Comparison of ENCODE assay signal across 9 cellular contexts in the genomic region with DNA sequence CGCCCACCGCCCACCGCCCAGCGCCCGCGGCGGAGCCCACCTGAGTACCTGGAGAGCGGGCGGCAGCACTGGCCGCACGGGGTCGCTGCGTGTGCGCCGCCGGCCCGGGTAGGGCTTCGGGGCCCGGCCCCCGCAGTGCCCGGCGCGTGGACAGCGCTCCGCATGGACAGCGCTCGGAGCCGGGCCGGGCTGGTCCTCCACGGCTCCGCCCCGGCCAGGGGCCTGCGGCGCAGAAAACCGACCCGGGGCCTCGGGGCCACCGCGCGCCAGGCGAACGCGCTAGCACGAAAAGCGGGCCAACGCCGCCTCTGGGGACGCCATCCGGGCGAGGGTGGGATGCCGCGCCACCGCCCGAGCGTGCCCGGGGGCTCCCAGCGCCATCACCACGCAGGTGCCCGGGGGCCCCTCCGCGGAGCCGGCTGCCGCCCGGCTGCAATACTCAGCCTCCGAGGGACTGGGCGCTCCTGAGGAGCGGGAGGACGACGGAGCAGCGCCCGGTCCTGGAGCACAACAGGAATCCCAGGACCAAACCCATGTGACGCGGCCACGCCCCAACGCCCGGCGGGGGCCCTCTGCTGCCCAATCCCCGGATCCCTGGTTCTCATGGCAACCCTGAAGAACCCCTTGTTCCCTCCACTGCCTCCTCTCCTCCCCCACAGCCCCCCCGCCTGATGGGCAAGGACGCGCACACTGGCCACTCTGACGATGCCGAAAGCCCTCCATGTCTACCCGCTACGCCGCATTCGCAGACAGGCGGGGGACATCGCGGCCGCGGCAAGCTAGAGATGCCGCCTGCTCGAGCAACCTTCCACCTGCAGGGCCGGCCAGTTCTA. TPM values are rescaled to one million over a fixed set of nuclear protein-coding genes. Genes with fewer than 3 reads are reported as not detected.
DNase-seq lines count a peak whose midpoint lies in the region; ATAC-seq and TF ChIP-seq lines count a peak whose summit lies in the region.
"Had no signal": no experiment of that assay in that cellular context is flagged by ENCODE, and none has a peak within 500 bp of the region (broad histone marks: within the 10 kb centered on the region; RNA-seq: fewer than 3 reads in every experiment).

A gene (minus strand): TSS at position 521 of the 833 bp plus-strand sequence. CDS start 50,574 bp downstream, outside the sequence.

- H3K36me3 ChIP-seq in ascending aorta, result no peaks in the 10 kb centered on the region

- H3K27ac ChIP-seq in C4-2B (peak within 1 kb of the TSS; percentile 30), ascending aorta (peak within 1 kb of the TSS in 1 of 2 donors; percentile 20), right cardiac atrium (ENCODE audit: low read length) (no peak within 1 kb of the TSS)
- H3K27ac ChIP-seq: HL-60 had no signal

- WGBS in right cardiac atrium, result 49% methylated on average over 95 of the region's 95 CpGs

- H3K4me1 ChIP-seq in ascending aorta (peaks cover 0 to 8% of the 10 kb centered on the region in 2 donors), right cardiac atrium (ENCODE audit: control insufficient read depth, insufficient read depth, low read length) (peaks cover 20% of the 10 kb centered on the region)

- H3K4me3 ChIP-seq in ascending aorta (peak within 1 kb of the TSS; percentile 48 to 67), right cardiac atrium (ENCODE audit: low read length) (peak within 1 kb of the TSS; percentile 50)

- TF ChIP-seq CTCF in C4-2B (conservative IDR thresholded peaks at IDR 0.05), result peak; percentile 85
- peak in 1 of 3 experiments; percentile 6 for TF ChIP-seq CTCF in ascending aorta (IDR thresholded peaks at IDR 0.05)

- H3K27me3 ChIP-seq in ascending aorta, result no peaks in the 10 kb centered on the region
- H3K27me3 ChIP-seq in right cardiac atrium (ENCODE audit: control insufficient read depth, insufficient read depth), result no peaks in the 10 kb centered on the region

- H3K9me3 ChIP-seq in ascending aorta (no peaks in the 10 kb centered on the region), right cardiac atrium (ENCODE audit: control insufficient read depth, low read length) (no peaks in the 10 kb centered on the region)

- DNase-seq in NCI-H1105 (lab: John Stamatoyannopoulos, UW), result peak; percentile 70
- peak in 1 of 2 donors; percentile 71 for DNase-seq in ascending aorta (ENCODE audit: low spot score in 2 of 2)
- peak; percentile 52 to 82 (median 80) for DNase-seq in right cardiac atrium
- DNase-seq in pons (ENCODE audit: low spot score), result peak; percentile 73
- no peak for DNase-seq in activated effector memory CD4-positive, alpha-beta T cell treated with Interleukin-2 at 50 U/mL for 16 hours

- ATAC-seq in right cardiac atrium, result peak; percentile 75 to 85
- ATAC-seq in GM19324 (IDR thresholded peaks at IDR 0.05; ENCODE audit: low FRiP score, unreplicated experiment), result no peak
- ATAC-seq in HG03571 (IDR thresholded peaks at IDR 0.05; ENCODE audit: unreplicated experiment), result no peak

- intact Hi-C loops in ascending aorta (cut with DNase I) (loop anchor here (5.0 to 10.0 kb wide), 2 partner anchors 285 to 362 kb away; no protein-coding TSS in a partner anchor), right cardiac atrium (cut with DNase I) (loop anchor here in 3 of 4 donors (10.0 kb wide), 2 partner anchors 282 to 362 kb away; no protein-coding TSS in a partner anchor)

RNA-seq across cellular contexts. Expression of the gene that starts here (rescaled TPM):
- total RNA-seq in ascending aorta (53.4 TPM), right cardiac atrium (10 to 100 TPM; 52.0 to 86.0 (median 63.9) TPM)
- 35.2 TPM for polyA plus RNA-seq in right cardiac atrium

Comparison
In these comparisons a context has a peak if more than half of its experiments do, and no peak if none do; other contexts are left out.
1. ATAC-seq: peak in right cardiac atrium (2 of 2); none in GM19324 (single experiment) and HG03571 (single experiment).